In the genomic region with DNA sequence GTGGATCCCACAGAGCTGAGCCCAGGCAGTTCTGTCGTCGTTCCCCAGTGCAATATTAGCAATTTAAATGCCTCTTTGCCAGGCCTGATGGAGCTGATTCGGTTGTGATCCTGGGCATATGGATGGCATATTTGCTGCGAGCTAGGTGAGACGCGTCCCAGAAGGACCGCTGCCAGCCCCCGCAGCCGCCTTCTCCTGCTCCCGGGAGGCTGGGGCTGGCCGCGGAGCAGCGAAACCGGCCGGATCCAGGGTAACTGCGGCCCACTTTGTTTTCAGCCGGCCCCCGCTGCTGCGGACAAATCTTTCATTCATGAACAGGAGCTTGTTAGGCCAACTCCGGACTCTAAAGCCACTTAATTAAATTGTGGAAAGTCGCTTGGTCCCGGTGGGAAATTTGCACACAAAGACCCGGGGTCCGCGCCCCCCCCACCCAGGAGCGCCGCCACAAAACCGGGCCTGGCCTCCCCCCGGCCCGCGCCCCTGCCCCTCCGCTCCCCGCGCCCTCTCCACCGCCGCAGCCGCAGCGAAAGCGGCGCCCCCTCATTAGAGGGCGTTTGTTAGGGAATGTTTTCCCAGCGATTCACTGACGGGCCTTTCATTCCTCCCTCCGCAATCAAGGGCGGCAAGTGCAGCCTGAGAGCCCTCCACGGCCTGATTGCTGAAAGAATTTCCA, we compare ENCODE assay signal across 11 cellular contexts.
DNase-seq lines count a peak whose midpoint lies in the region; ATAC-seq and TF ChIP-seq lines count a peak whose summit lies in the region.
"Had no signal": no experiment of that assay in that cellular context is flagged by ENCODE, and none has a peak within 500 bp of the region (broad histone marks: within the 10 kb centered on the region; RNA-seq: fewer than 3 reads in every experiment).

No MANE protein-coding gene starts in this region.

- 0 to 1% methylated on average over 46 of the region's 46 CpGs for WGBS in ectodermal cell, 2 experiments

- H3K9ac ChIP-seq in mucosa of rectum (ENCODE audit: low read depth in 1 of 2, low read length in 2 of 2) = no peak overlapping the region

- H3K36me3 ChIP-seq in ectodermal cell (ENCODE audit: control insufficient read depth, insufficient read depth, low read length) (no peaks in the 10 kb centered on the region), mucosa of rectum (ENCODE audit: control insufficient read depth in 2 of 2, insufficient read depth in 2 of 2, low read length in 2 of 2) (no peaks in the 10 kb centered on the region)

- H3K27ac ChIP-seq in ectodermal cell (ENCODE audit: insufficient read depth, low read depth, low read length, poor library complexity, severe bottlenecking) (peak overlapping the region; percentile 73), mucosa of rectum (ENCODE audit: low read depth in 2 of 2, low read length in 2 of 2) (peak overlapping the region; percentile 37 to 45)
- H3K27ac ChIP-seq: C4-2B had no signal

- ATAC-seq in HG02870 (IDR thresholded peaks at IDR 0.05; ENCODE audit: unreplicated experiment) = no peak
- ATAC-seq in HG02571 (IDR thresholded peaks at IDR 0.05; ENCODE audit: unreplicated experiment) = no peak
- ATAC-seq: activated CD8-positive, alpha-beta memory T cell treated with anti-CD3 and anti-CD28 coated beads, Interleukin-2, amount 10 ng/mL, durations not matched to agents 7 days and 5 days had no signal

- H3K9me3 ChIP-seq in ectodermal cell (ENCODE audit: control insufficient read depth, low read length) (no peaks in the 10 kb centered on the region), mucosa of rectum (ENCODE audit: control insufficient read depth in 2 of 2, low read length in 2 of 2) (no peaks in the 10 kb centered on the region)

- H3K4me3 ChIP-seq in ectodermal cell (ENCODE audit: insufficient read depth, low read depth, low read length) (peak overlapping the region; percentile 22), mucosa of rectum (ENCODE audit: low read length in 2 of 2) (no peak overlapping the region)

- H3K27me3 ChIP-seq in ectodermal cell (ENCODE audit: control insufficient read depth, insufficient read depth, low read length, poor library complexity, severe bottlenecking) (peaks cover 9% of the 10 kb centered on the region), mucosa of rectum (ENCODE audit: control insufficient read depth in 2 of 2, insufficient read depth in 2 of 2, low read length in 2 of 2) (peaks cover 6 to 13% of the 10 kb centered on the region in 2 donors)

- H3K4me1 ChIP-seq in ectodermal cell (ENCODE audit: control insufficient read depth, insufficient read depth, low read length) = peaks cover 11% of the 10 kb centered on the region
- no peaks in the 10 kb centered on the region for H3K4me1 ChIP-seq in mucosa of rectum (ENCODE audit: control insufficient read depth in 2 of 2, insufficient read depth in 2 of 2, low read length in 2 of 2)

- peak; percentile 41 for DNase-seq in Ammon's horn (ENCODE audit: low spot score)
- DNase-seq in GM20000 (ENCODE audit: low spot score) = peak; percentile 50
- DNase-seq in NCI-H2081 (lab: John Stamatoyannopoulos, UW) = no peak
- no peak for DNase-seq in AG20443 (ENCODE audit: low spot score)
- DNase-seq: activated CD8-positive, alpha-beta memory T cell treated with anti-CD3 and anti-CD28 coated beads, Interleukin-2, amount 10 ng/mL, durations not matched to agents 7 days and 5 days; cortex of kidney had no signal

- no peak for TF ChIP-seq CTCF in GM20000 (IDR thresholded peaks at IDR 0.05; ENCODE audit: extremely low read depth, missing control alignments)

Comparison
In these comparisons a context has a peak if more than half of its experiments do, and no peak if none do; other contexts are left out.
1. DNase-seq: peak in Ammon's horn (single experiment) and GM20000 (single experiment); none in NCI-H2081 (0 of 2) and AG20443 (single experiment).